In the genomic region with DNA sequence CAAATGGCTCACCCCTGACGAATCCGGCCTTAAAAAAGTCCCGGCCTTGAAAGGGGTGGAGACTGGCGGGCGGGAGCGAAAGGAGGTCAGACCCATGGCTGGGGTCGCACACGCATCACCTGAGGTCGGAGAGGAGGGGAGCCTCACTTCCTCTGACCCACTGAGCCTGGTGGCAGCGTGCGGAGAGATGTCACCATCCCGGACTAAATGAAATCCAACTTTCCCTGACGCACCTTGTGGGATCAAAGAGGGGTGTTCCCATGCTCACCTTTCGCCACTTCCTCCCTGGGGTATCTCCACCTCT, we compare ENCODE assay signal across 8 cellular contexts. TPM values are rescaled to one million over a fixed set of nuclear protein-coding genes. Genes with fewer than 3 reads are reported as not detected.
A peak's percentile ranks its signal among the peaks of the same experiment; 100 is the strongest.
DNase-seq lines count a peak whose midpoint lies in the region; ATAC-seq and TF ChIP-seq lines count a peak whose summit lies in the region.

No MANE protein-coding gene starts in this region.

- CTCF ChIA-PET in SK-N-SH (lab: Yijun Ruan, JAX), result interaction anchor here (0.9 to 1.3 kb wide), 5 partner anchors 11 to 163 kb away, joined by 3 to 7 read pairs (median 3); no protein-coding TSS in a partner anchor

- no peaks in the 10 kb centered on the region for H3K9me2 ChIP-seq in SK-N-SH

- peak overlapping the region; percentile 86 for H2AFZ ChIP-seq in SK-N-SH (ENCODE audit: low read depth)

- WGBS in SK-N-SH (ENCODE audit: low lambda C conversion rate), result 13% methylated on average over 14 of the region's 14 CpGs

- peaks cover 8% of the 10 kb centered on the region for H3K36me3 Mint-ChIP-seq in progenitor cell of endocrine pancreas (ENCODE audit: insufficient read depth)

- TF ChIP-seq RAD21 in SK-N-SH (IDR thresholded peaks at IDR 0.05; ENCODE audit: low read length), result no peak

- peak overlapping the region; percentile 46 to 84 for H3K27ac ChIP-seq in SK-N-SH (ENCODE audit: low read depth in 2 of 2, low read length in 1 of 2)

- H3K4me3 ChIP-seq in SK-N-SH (ENCODE audit: low read depth in 2 of 2, low read length in 1 of 2) (peak overlapping the region; percentile 77 to 94), epithelial cell of proximal tubule (ENCODE audit: low read depth, low read length) (peak overlapping the region; percentile 90)

- TF ChIP-seq EP300 in SK-N-SH (IDR thresholded peaks at IDR 0.05; ENCODE audit: borderline replicate concordance in 1 of 2, low read depth in 1 of 2, low read length in 1 of 2), result no peak

- H3K4me2 ChIP-seq in SK-N-SH, result peak overlapping the region; percentile 95

- no peaks in the 10 kb centered on the region for H3K27me3 Mint-ChIP-seq in progenitor cell of endocrine pancreas

- H3K4me3 Mint-ChIP-seq in progenitor cell of endocrine pancreas (ENCODE audit: low read depth), result peak overlapping the region; percentile 87

- H3K27ac Mint-ChIP-seq in progenitor cell of endocrine pancreas, result peak overlapping the region; percentile 92

- H3F3A ChIP-seq in SK-N-SH (replicated peaks; ENCODE audit: insufficient read depth), result no peaks in the 10 kb centered on the region

- H3K9ac ChIP-seq in SK-N-SH, result peak overlapping the region; percentile 74

- no peak for TF ChIP-seq CTCF in SK-N-SH (IDR thresholded peaks at IDR 0.05)
- no peak for TF ChIP-seq CTCF in epithelial cell of proximal tubule (conservative IDR thresholded peaks at IDR 0.05; ENCODE audit: low read depth, low read length)
- TF ChIP-seq CTCF in progenitor cell of endocrine pancreas (IDR thresholded peaks at IDR 0.05; ENCODE audit: unreplicated experiment), result no peak

- peaks cover 24% of the 10 kb centered on the region for H3K4me1 Mint-ChIP-seq in progenitor cell of endocrine pancreas (ENCODE audit: low read depth)

- DNase-seq in SK-N-SH, result no peak
- DNase-seq in epithelial cell of proximal tubule (ENCODE audit: low read depth), result no peak
- no peak for DNase-seq in progenitor cell of endocrine pancreas (ENCODE audit: low spot score, unreplicated experiment)
- DNase-seq in activated gamma-delta T cell (lab: John Stamatoyannopoulos, UW), result no peak

- peaks cover 0 to 15% of the 10 kb centered on the region in 2 experiments for H3K36me3 ChIP-seq in SK-N-SH (replicated peaks in 1 of 2; ENCODE audit: control insufficient read depth in 1 of 2, insufficient read depth in 2 of 2, low read length in 1 of 2)

- H3K4me1 ChIP-seq in SK-N-SH (ENCODE audit: control insufficient read depth in 1 of 2, insufficient read depth in 2 of 2, low read depth in 1 of 2, low read length in 1 of 2), result peaks cover 5 to 35% of the 10 kb centered on the region in 2 experiments; a peak in 2 of 4 replicates

- H3K27me3 ChIP-seq in SK-N-SH (ENCODE audit: insufficient read depth), result no peaks in the 10 kb centered on the region

- no peaks in the 10 kb centered on the region for H3K9me3 ChIP-seq in SK-N-SH

- POLR2A ChIA-PET in SK-N-SH (lab: Yijun Ruan, JAX), result no interaction called here

- H4K20me1 ChIP-seq in SK-N-SH (ENCODE audit: insufficient read depth), result no peaks in the 10 kb centered on the region

- ATAC-seq in GM21825 (IDR thresholded peaks at IDR 0.05; ENCODE audit: unreplicated experiment), result peak; percentile 4
- no peak for ATAC-seq in HG03378 (IDR thresholded peaks at IDR 0.05; ENCODE audit: unreplicated experiment)
- ATAC-seq in GM19023 (IDR thresholded peaks at IDR 0.05; ENCODE audit: unreplicated experiment), result no peak
- no peak for ATAC-seq in HG02852 (IDR thresholded peaks at IDR 0.05; ENCODE audit: unreplicated experiment)

- H3K79me2 ChIP-seq in SK-N-SH (ENCODE audit: insufficient read depth), result peaks cover 19% of the 10 kb centered on the region; the same call in 1 of the 2 replicates

- no peaks in the 10 kb centered on the region for H3K9me3 Mint-ChIP-seq in progenitor cell of endocrine pancreas (ENCODE audit: low read depth)

TF ChIP-seq in SK-N-SH, 30 proteins besides CTCF, POLR2A, EP300 and RAD21:
- TF ChIP-seq, protein P1, sequence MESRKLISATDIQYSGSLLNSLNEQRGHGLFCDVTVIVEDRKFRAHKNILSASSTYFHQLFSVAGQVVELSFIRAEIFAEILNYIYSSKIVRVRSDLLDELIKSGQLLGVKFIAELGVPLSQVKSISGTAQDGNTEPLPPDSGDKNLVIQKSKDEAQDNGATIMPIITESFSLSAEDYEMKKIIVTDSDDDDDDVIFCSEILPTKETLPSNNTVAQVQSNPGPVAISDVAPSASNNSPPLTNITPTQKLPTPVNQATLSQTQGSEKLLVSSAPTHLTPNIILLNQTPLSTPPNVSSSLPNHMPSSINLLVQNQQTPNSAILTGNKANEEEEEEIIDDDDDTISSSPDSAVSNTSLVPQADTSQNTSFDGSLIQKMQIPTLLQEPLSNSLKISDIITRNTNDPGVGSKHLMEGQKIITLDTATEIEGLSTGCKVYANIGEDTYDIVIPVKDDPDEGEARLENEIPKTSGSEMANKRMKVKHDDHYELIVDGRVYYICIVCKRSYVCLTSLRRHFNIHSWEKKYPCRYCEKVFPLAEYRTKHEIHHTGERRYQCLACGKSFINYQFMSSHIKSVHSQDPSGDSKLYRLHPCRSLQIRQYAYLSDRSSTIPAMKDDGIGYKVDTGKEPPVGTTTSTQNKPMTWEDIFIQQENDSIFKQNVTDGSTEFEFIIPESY (IDR thresholded peaks at IDR 0.05; ENCODE audit: borderline replicate concordance, low read depth), result no peak
- TF ChIP-seq YY1 (IDR thresholded peaks at IDR 0.05; ENCODE audit: low read depth), result no peak
- TF ChIP-seq, protein P2, sequence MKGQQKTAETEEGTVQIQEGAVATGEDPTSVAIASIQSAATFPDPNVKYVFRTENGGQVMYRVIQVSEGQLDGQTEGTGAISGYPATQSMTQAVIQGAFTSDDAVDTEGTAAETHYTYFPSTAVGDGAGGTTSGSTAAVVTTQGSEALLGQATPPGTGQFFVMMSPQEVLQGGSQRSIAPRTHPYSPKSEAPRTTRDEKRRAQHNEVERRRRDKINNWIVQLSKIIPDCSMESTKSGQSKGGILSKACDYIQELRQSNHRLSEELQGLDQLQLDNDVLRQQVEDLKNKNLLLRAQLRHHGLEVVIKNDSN (IDR thresholded peaks at IDR 0.05; ENCODE audit: borderline replicate concordance, low read depth), result no peak
- no peak for TF ChIP-seq TAF1 (IDR thresholded peaks at IDR 0.05; ENCODE audit: borderline replicate concordance, low read depth, low read length)
- TF ChIP-seq, protein P3, sequence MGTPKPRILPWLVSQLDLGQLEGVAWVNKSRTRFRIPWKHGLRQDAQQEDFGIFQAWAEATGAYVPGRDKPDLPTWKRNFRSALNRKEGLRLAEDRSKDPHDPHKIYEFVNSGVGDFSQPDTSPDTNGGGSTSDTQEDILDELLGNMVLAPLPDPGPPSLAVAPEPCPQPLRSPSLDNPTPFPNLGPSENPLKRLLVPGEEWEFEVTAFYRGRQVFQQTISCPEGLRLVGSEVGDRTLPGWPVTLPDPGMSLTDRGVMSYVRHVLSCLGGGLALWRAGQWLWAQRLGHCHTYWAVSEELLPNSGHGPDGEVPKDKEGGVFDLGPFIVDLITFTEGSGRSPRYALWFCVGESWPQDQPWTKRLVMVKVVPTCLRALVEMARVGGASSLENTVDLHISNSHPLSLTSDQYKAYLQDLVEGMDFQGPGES (IDR thresholded peaks at IDR 0.05; ENCODE audit: low read depth, low read length), result no peak
- no peak for TF ChIP-seq MEF2A (IDR thresholded peaks at IDR 0.05; ENCODE audit: borderline replicate concordance, low read depth)
- TF ChIP-seq EZH2phosphoT487 (IDR thresholded peaks at IDR 0.05; ENCODE audit: borderline replicate concordance, low read depth), result no peak
- no peak for TF ChIP-seq JUND (IDR thresholded peaks at IDR 0.05)

RNA-seq across cellular contexts. Expression of a gene that starts 0.7 kb away (rescaled TPM):
- 18.3 and 25.1 TPM in 2 replicates for polyA plus RNA-seq in SK-N-SH (2012; rRNA removed)
- polyA plus RNA-seq in SK-N-SH (2012; cell fraction: cytosol; rRNA removed), result 16.6 and 18.3 TPM in 2 replicates
- 17.8 and 28.3 TPM in 2 replicates for polyA plus RNA-seq in SK-N-SH (2012; cell fraction: nucleus; rRNA removed)
- total RNA-seq in epithelial cell of proximal tubule (10.9 and 14.0 TPM in 2 replicates), progenitor cell of endocrine pancreas (16.8 and 18.7 TPM in 2 replicates)

RNA-seq across cellular contexts. Expression of a gene that starts 36.2 kb away (rescaled TPM):
- not detected in 2 replicates for polyA plus RNA-seq in SK-N-SH (2012; rRNA removed)
- 0.03 TPM in 2 replicates for polyA plus RNA-seq in SK-N-SH (2012; cell fraction: cytosol; rRNA removed)
- polyA plus RNA-seq in SK-N-SH (2012; cell fraction: nucleus; rRNA removed), result 0.08 TPM in 1 of 2 replicates, not detected in the other
- total RNA-seq in epithelial cell of proximal tubule, result not detected in 2 replicates
- total RNA-seq in progenitor cell of endocrine pancreas, result not detected in 2 replicates

RNA-seq across cellular contexts. Expression of a gene that starts 38.4 kb away (rescaled TPM):
- polyA plus RNA-seq in SK-N-SH (2012; rRNA removed), result 9.2 and 9.8 TPM in 2 replicates
- polyA plus RNA-seq in SK-N-SH (2012; cell fraction: cytosol; rRNA removed), result 9.0 and 11.1 TPM in 2 replicates
- 9.0 and 12.2 TPM in 2 replicates for polyA plus RNA-seq in SK-N-SH (2012; cell fraction: nucleus; rRNA removed)
- total RNA-seq in epithelial cell of proximal tubule, result 10.0 and 12.0 TPM in 2 replicates
- total RNA-seq in progenitor cell of endocrine pancreas, result 7.5 and 8.5 TPM in 2 replicates
